25 cellular contexts compared by ENCODE assay signal in the genomic region with DNA sequence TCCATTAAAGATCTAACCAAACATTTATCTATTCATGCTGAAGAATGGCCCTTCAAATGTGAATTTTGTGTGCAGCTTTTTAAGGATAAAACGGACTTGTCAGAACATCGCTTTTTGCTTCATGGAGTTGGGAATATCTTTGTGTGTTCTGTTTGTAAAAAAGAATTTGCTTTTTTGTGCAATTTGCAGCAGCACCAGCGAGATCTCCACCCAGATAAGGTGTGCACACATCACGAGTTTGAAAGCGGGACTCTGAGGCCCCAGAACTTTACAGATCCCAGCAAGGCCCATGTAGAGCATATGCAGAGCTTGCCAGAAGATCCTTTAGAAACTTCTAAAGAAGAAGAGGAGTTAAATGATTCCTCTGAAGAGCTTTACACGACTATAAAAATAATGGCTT.
A peak's percentile ranks its signal among the peaks of the same experiment; 100 is the strongest.
DNase-seq lines count a peak whose midpoint lies in the region; ATAC-seq, FAIRE-seq and TF ChIP-seq lines count a peak whose summit lies in the region.
"Had no signal": no experiment of that assay in that cellular context is flagged by ENCODE, and none has a peak within 500 bp of the region (broad histone marks: within the 10 kb centered on the region; RNA-seq: fewer than 3 reads in every experiment).

No MANE protein-coding gene starts in this region.

- no peaks in the 10 kb centered on the region for H3K4me1 ChIP-seq in right lobe of liver
- H3K4me1 ChIP-seq in CD4-positive, alpha-beta memory T cell (ENCODE audit: insufficient read depth, low read length): peaks cover 18% of the 10 kb centered on the region

- no peaks in the 10 kb centered on the region for H3K9me3 Mint-ChIP-seq in activated T-helper 2 cell treated with anti-CD3 and anti-CD28 coated beads, Interferon-gamma antibody, Interleukin-2, Interleukin-4, amounts not matched to agents 10 μg/mL and 5 μg/mL and 100 μg/mL, durations not matched to agents 14 hours and 24 hours and 36 hours
- peaks cover 0 to 3% (median 0%) of the 10 kb centered on the region in 8 donors for H3K9me3 Mint-ChIP-seq in CD4-positive, alpha-beta memory T cell
- H3K9me3 Mint-ChIP-seq: activated T-cell treated with anti-CD3 and anti-CD28 coated beads, Interleukin-2, amount 50 U/mL, for 4 hours; H9; nephron progenitor cell had no signal

- H3K27me3 ChIP-seq in right lobe of liver: no peaks in the 10 kb centered on the region
- H3K27me3 ChIP-seq in CD4-positive, alpha-beta memory T cell (ENCODE audit: insufficient read depth, low read length): no peaks in the 10 kb centered on the region
- H3K27me3 ChIP-seq: esophagus muscularis mucosa, SJSA1, transverse colon had no signal

- no peak for TF ChIP-seq CTCF in AG10803 (conservative IDR thresholded peaks at IDR 0.05; ENCODE audit: low read length)
- TF ChIP-seq CTCF in right lobe of liver (IDR thresholded peaks at IDR 0.05): no peak

- FAIRE-seq in GM12892 (lab: Jason Lieb, UNC): peak; percentile 44

- peaks cover 0 to 21% (median 7%) of the 10 kb centered on the region in 4 donors for H3K36me3 ChIP-seq in right lobe of liver
- peaks cover 56% of the 10 kb centered on the region for H3K36me3 ChIP-seq in CD4-positive, alpha-beta memory T cell (ENCODE audit: insufficient read depth, low read length)

- DNase-seq in AG10803 (ENCODE audit: low read depth) (no peak), GM12892 (ENCODE audit: insufficient read length) (no peak), islet precursor cell (peak; percentile 23), globus pallidus (ENCODE audit: low spot score) (no peak), right lobe of liver (no peak)
- DNase-seq in activated T-helper 2 cell treated with anti-CD3 and anti-CD28 coated beads, Interferon-gamma antibody, Interleukin-2, Interleukin-4, amounts not matched to agents 10 μg/mL and 5 μg/mL and 100 μg/mL, durations not matched to agents 14 hours and 24 hours and 36 hours (ENCODE audit: low spot score): no peak
- DNase-seq in stimulated activated CD4-positive, alpha-beta T cell treated with anti-CD3 and anti-CD28 coated beads, Interleukin-1b, Interleukin-23, amount 100 ng/mL, for 48 hours: no peak
- no peak for DNase-seq in CD4-positive, alpha-beta memory T cell
- DNase-seq: activated CD4-positive, alpha-beta T cell treated with anti-CD3 and anti-CD28 coated beads, Interleukin-2, amount 50 U/mL, for 4 hours; activated T-cell treated with anti-CD3 and anti-CD28 coated beads, Interleukin-2, amount 50 U/mL, for 4 hours; central memory CD4-positive, alpha-beta T cell; DMS79; effector CD4-positive, alpha-beta T cell; H9; left cardiac atrium; NCI-H1694 treated with DMSO at 0.1 percent for 48 hours; nephron progenitor cell; PC-3; stimulated activated CD4-positive, alpha-beta T cell treated with anti-CD3 and anti-CD28 coated beads, Interleukin-2, amount 100 ng/mL, for 24 hours; stimulated activated naive CD8-positive, alpha-beta T cell treated with anti-CD3 and anti-CD28 coated beads, Interleukin-15, Interleukin-2, amounts not matched to agents 100 U/mL and 50 U/mL, for 24 hours; transverse colon had no signal

- 93% methylated on average over 6 of the region's 6 CpGs for WGBS in right lobe of liver (ENCODE audit: insufficient coverage, low coverage, low lambda C conversion rate, missing lambda C conversion rate)

- H3K36me3 Mint-ChIP-seq in activated T-helper 2 cell treated with anti-CD3 and anti-CD28 coated beads, Interferon-gamma antibody, Interleukin-2, Interleukin-4, amounts not matched to agents 10 μg/mL and 5 μg/mL and 100 μg/mL, durations not matched to agents 14 hours and 24 hours and 36 hours (ENCODE audit: low read depth): peaks cover 72% of the 10 kb centered on the region
- peaks cover 54 to 65% of the 10 kb centered on the region in 2 donors for H3K36me3 Mint-ChIP-seq in CD4-positive, alpha-beta memory T cell

- ATAC-seq in right lobe of liver: no peak
- ATAC-seq: PC-3; stimulated activated naive CD8-positive, alpha-beta T cell treated with anti-CD3 and anti-CD28 coated beads, Interleukin-15, Interleukin-2, amounts not matched to agents 100 U/mL and 50 U/mL, for 24 hours had no signal

- POLR2A ChIA-PET in CD4-positive, alpha-beta memory T cell (lab: Charles Lee; ENCODE audit: partially characterized antibody): interaction anchor here (2.8 kb wide), 1 partner anchor 32 kb away, joined by 9 read pairs; no protein-coding TSS in a partner anchor

- no peaks in the 10 kb centered on the region for H3K9me3 ChIP-seq in right lobe of liver
- no peaks in the 10 kb centered on the region for H3K9me3 ChIP-seq in CD4-positive, alpha-beta memory T cell (ENCODE audit: control insufficient read depth in 1 of 2, low read length in 2 of 2)
- H3K9me3 ChIP-seq: esophagus muscularis mucosa, SJSA1, transverse colon had no signal

- CTCF ChIA-PET in CD4-positive, alpha-beta memory T cell (lab: Charles Lee; ENCODE audit: partially characterized antibody): interaction anchor here (1.2 kb wide), 1 partner anchor 52 kb away, joined by 3 read pairs; no protein-coding TSS in a partner anchor

- no peaks in the 10 kb centered on the region for H3K27me3 Mint-ChIP-seq in activated T-helper 2 cell treated with anti-CD3 and anti-CD28 coated beads, Interferon-gamma antibody, Interleukin-2, Interleukin-4, amounts not matched to agents 10 μg/mL and 5 μg/mL and 100 μg/mL, durations not matched to agents 14 hours and 24 hours and 36 hours (ENCODE audit: low read depth)
- no peaks in the 10 kb centered on the region for H3K27me3 Mint-ChIP-seq in CD4-positive, alpha-beta memory T cell
- H3K27me3 Mint-ChIP-seq: progenitor cell of endocrine pancreas had no signal

- peaks cover 29% of the 10 kb centered on the region for H3K4me1 Mint-ChIP-seq in activated T-helper 2 cell treated with anti-CD3 and anti-CD28 coated beads, Interferon-gamma antibody, Interleukin-2, Interleukin-4, amounts not matched to agents 10 μg/mL and 5 μg/mL and 100 μg/mL, durations not matched to agents 14 hours and 24 hours and 36 hours (ENCODE audit: low read depth)
- H3K4me1 Mint-ChIP-seq in CD4-positive, alpha-beta memory T cell: peaks cover 33 to 73% (median 56%) of the 10 kb centered on the region in 4 donors

- no peak overlapping the region for H3K27ac ChIP-seq in right lobe of liver
- H3K27ac ChIP-seq in CD4-positive, alpha-beta memory T cell (ENCODE audit: low read depth, low read length): no peak overlapping the region
- H3K27ac ChIP-seq: KMS-11, SJSA1, transverse colon had no signal

- H3K4me3 ChIP-seq in AG10803 (ENCODE audit: low read length) (peak overlapping the region; percentile 18; the same call in 1 of the 2 replicates), right lobe of liver (no peak overlapping the region)
- no peak overlapping the region for H3K4me3 ChIP-seq in CD4-positive, alpha-beta memory T cell (ENCODE audit: low read length in 2 of 2)
- H3K4me3 ChIP-seq: SJSA1, transverse colon had no signal

- H3K27ac Mint-ChIP-seq in activated T-helper 2 cell treated with anti-CD3 and anti-CD28 coated beads, Interferon-gamma antibody, Interleukin-2, Interleukin-4, amounts not matched to agents 10 μg/mL and 5 μg/mL and 100 μg/mL, durations not matched to agents 14 hours and 24 hours and 36 hours: peak overlapping the region; percentile 57
- peak overlapping the region in 3 of 7 donors; percentile 5 to 79 (median 18) for H3K27ac Mint-ChIP-seq in CD4-positive, alpha-beta memory T cell
- H3K27ac Mint-ChIP-seq: nephron progenitor cell, progenitor cell of endocrine pancreas had no signal

- TF ChIP-seq POLR2A in GM12892 (IDR thresholded peaks at IDR 0.05; ENCODE audit: low read depth, low read length) (no peak), right lobe of liver (IDR thresholded peaks at IDR 0.05) (no peak)

- H3K4me3 Mint-ChIP-seq in activated T-helper 2 cell treated with anti-CD3 and anti-CD28 coated beads, Interferon-gamma antibody, Interleukin-2, Interleukin-4, amounts not matched to agents 10 μg/mL and 5 μg/mL and 100 μg/mL, durations not matched to agents 14 hours and 24 hours and 36 hours (ENCODE audit: low read depth): no peak overlapping the region
- H3K4me3 Mint-ChIP-seq in CD4-positive, alpha-beta memory T cell: peak overlapping the region in 1 of 8 donors; percentile 4
- H3K4me3 Mint-ChIP-seq: activated T-cell treated with anti-CD3 and anti-CD28 coated beads, Interleukin-2, amount 50 U/mL, for 4 hours; H9; nephron progenitor cell had no signal

- intact Hi-C loops in activated T-helper 2 cell treated with anti-CD3 and anti-CD28 coated beads, Interferon-gamma antibody, Interleukin-2, Interleukin-4, amounts not matched to agents 10 μg/mL and 5 μg/mL and 100 μg/mL, durations not matched to agents 14 hours and 24 hours and 36 hours (cut with micrococcal nuclease): no loop called here
- intact Hi-C loops in right lobe of liver (cut with DNase I): no loop called here
- intact Hi-C loops in CD4-positive, alpha-beta memory T cell (cut with micrococcal nuclease): no loop called here
